11 cellular contexts compared by ENCODE assay signal in genomic region chr18:45526120-45526841, GRCh38.
DNase-seq lines count a peak whose midpoint lies in the region; ATAC-seq and TF ChIP-seq lines count a peak whose summit lies in the region.
"Had no signal": no experiment of that assay in that cellular context is flagged by ENCODE, and none has a peak within 500 bp of the region (broad histone marks: within the 10 kb centered on the region; RNA-seq: fewer than 3 reads in every experiment).

No MANE protein-coding gene starts in this region.

- no peak for ATAC-seq in HG03280 (IDR thresholded peaks at IDR 0.05; ENCODE audit: unreplicated experiment)
- no peak for ATAC-seq in HG03025 (IDR thresholded peaks at IDR 0.05; ENCODE audit: low FRiP score, unreplicated experiment)
- ATAC-seq: activated CD4-positive, CD25-positive, alpha-beta regulatory T cell treated with anti-CD3 and anti-CD28 coated beads, Interleukin-2, amount 50 U/mL, for 24 hours had no signal

- H3K36me3 ChIP-seq in GM23248 (ENCODE audit: low read depth), result no peaks in the 10 kb centered on the region

- H3F3A ChIP-seq in GM23248 (ENCODE audit: insufficient read depth), result peaks cover 27% of the 10 kb centered on the region

- in situ Hi-C loops in GM23248 (cut with MboI), result no loop called here

- peak; percentile 67 for TF ChIP-seq CTCF in osteocyte (IDR thresholded peaks at IDR 0.05)

- no peaks in the 10 kb centered on the region for H3K79me2 ChIP-seq in GM23248 (ENCODE audit: insufficient read depth)

- H3K27me3 Mint-ChIP-seq in osteocyte (ENCODE audit: unreplicated experiment), result peaks cover 11% of the 10 kb centered on the region

- no peak overlapping the region for H3K27ac Mint-ChIP-seq in osteocyte (ENCODE audit: unreplicated experiment)

- H4K20me1 ChIP-seq in GM23248 (ENCODE audit: insufficient read depth), result no peaks in the 10 kb centered on the region

- no peak overlapping the region for H3K4me3 Mint-ChIP-seq in osteocyte (ENCODE audit: unreplicated experiment)

- H3K36me3 Mint-ChIP-seq in osteocyte (ENCODE audit: unreplicated experiment), result no peaks in the 10 kb centered on the region

- H3K27me3 ChIP-seq in GM23248 (replicated peaks; ENCODE audit: insufficient read depth), result no peaks in the 10 kb centered on the region

- no peaks in the 10 kb centered on the region for H3K9me2 ChIP-seq in GM23248 (ENCODE audit: insufficient read depth)

- no peaks in the 10 kb centered on the region for H3K9me3 Mint-ChIP-seq in osteocyte (ENCODE audit: unreplicated experiment)

- no peaks in the 10 kb centered on the region for H3K9me3 ChIP-seq in GM23248 (ENCODE audit: low read depth)

- H3K4me3 ChIP-seq in GM23248, result no peak overlapping the region

- peak overlapping the region; percentile 14 for H3K4me2 ChIP-seq in GM23248 (ENCODE audit: unreplicated experiment)

- WGBS in GM23248 (ENCODE audit: low coverage in 1 of 2, low lambda C conversion rate in 2 of 2, missing lambda C conversion rate in 2 of 2), 2 experiments, result 14 to 23% methylated on average over 3 of the region's 3 CpGs

- H2AFZ ChIP-seq in GM23248, result no peak overlapping the region

- DNase-seq in GM23248 (peak; percentile 57), RPMI7951 (ENCODE audit: low read depth) (peak; percentile 70), fibroblast of the conjunctiva (ENCODE audit: low read depth) (peak; percentile 33), osteocyte (ENCODE audit: extremely low spot score, unreplicated experiment) (no peak), mucosa of gallbladder (ENCODE audit: low spot score) (no peak)
- DNase-seq in effector CD8-positive, alpha-beta T cell (lab: John Stamatoyannopoulos, UW), result no peak
- DNase-seq: Calu3; NK-92 treated with Interleukin-12 subunit alpha and Interleukin-12 subunit beta, amount 100 ng/mL, for 24 hours had no signal

- H3K4me1 ChIP-seq in GM23248 (ENCODE audit: insufficient read depth), result peaks cover 27% of the 10 kb centered on the region

- no peak overlapping the region for H3K27ac ChIP-seq in GM23248

- H3K9ac ChIP-seq in GM23248, result no peak overlapping the region

- H3K4me1 Mint-ChIP-seq in osteocyte (ENCODE audit: unreplicated experiment), result peaks cover 33% of the 10 kb centered on the region

Comparison
In these comparisons a context has a peak if more than half of its experiments do, and no peak if none do; other contexts are left out.
1. DNase-seq: peak in GM23248 (single experiment), RPMI7951 (single experiment) and fibroblast of the conjunctiva (single experiment); none in osteocyte (single experiment), effector CD8-positive, alpha-beta T cell (single experiment) and mucosa of gallbladder (single experiment).